In genomic region chr11:116312560-116313340, GRCh38 we compare ENCODE assay signal across 9 cellular contexts.
DNase-seq lines count a peak whose midpoint lies in the region; ATAC-seq and TF ChIP-seq lines count a peak whose summit lies in the region.
"Had no signal": no experiment of that assay in that cellular context is flagged by ENCODE, and none has a peak within 500 bp of the region (broad histone marks: within the 10 kb centered on the region; RNA-seq: fewer than 3 reads in every experiment).

No MANE protein-coding gene starts in this region.

- no peaks in the 10 kb centered on the region for H3K4me1 ChIP-seq in naive thymus-derived CD4-positive, alpha-beta T cell (ENCODE audit: control insufficient read depth in 2 of 2, insufficient read depth in 2 of 2, low read length in 2 of 2)

- POLR2A ChIA-PET in naive thymus-derived CD4-positive, alpha-beta T cell (lab: Charles Lee), result no interaction called here

- no peaks in the 10 kb centered on the region for H3K27me3 ChIP-seq in naive thymus-derived CD4-positive, alpha-beta T cell (ENCODE audit: control insufficient read depth in 2 of 2, insufficient read depth in 2 of 2, low read length in 2 of 2)

- intact Hi-C loops in naive thymus-derived CD4-positive, alpha-beta T cell (cut with micrococcal nuclease), result no loop called here

- no peak overlapping the region for H3K27ac Mint-ChIP-seq in naive thymus-derived CD4-positive, alpha-beta T cell
- no peak overlapping the region for H3K27ac Mint-ChIP-seq in HFFc6

- no peak overlapping the region for H3K4me3 ChIP-seq in naive thymus-derived CD4-positive, alpha-beta T cell (ENCODE audit: low read length)

- H3K4me1 Mint-ChIP-seq in naive thymus-derived CD4-positive, alpha-beta T cell, result peaks cover 0 to 6% (median 0%) of the 10 kb centered on the region in 7 donors
- no peaks in the 10 kb centered on the region for H3K4me1 Mint-ChIP-seq in HFFc6 (ENCODE audit: low read depth)

- H3K4me3 Mint-ChIP-seq in naive thymus-derived CD4-positive, alpha-beta T cell, result no peak overlapping the region
- H3K4me3 Mint-ChIP-seq in HFFc6, result no peak overlapping the region

- CTCF ChIA-PET in naive thymus-derived CD4-positive, alpha-beta T cell (lab: Charles Lee), result no interaction called here

- H3K36me3 ChIP-seq in naive thymus-derived CD4-positive, alpha-beta T cell (ENCODE audit: control insufficient read depth in 2 of 3, insufficient read depth in 3 of 3, low read length in 3 of 3), result no peaks in the 10 kb centered on the region

- H3K27ac ChIP-seq in naive thymus-derived CD4-positive, alpha-beta T cell (ENCODE audit: low read depth, low read length), result no peak overlapping the region
- H3K27ac ChIP-seq: KMS-11 had no signal

- H3K9me3 Mint-ChIP-seq in naive thymus-derived CD4-positive, alpha-beta T cell, result peaks cover 0 to 14% (median 4%) of the 10 kb centered on the region in 11 donors
- peaks cover 61% of the 10 kb centered on the region for H3K9me3 Mint-ChIP-seq in HFFc6

- DNase-seq in DMS 273 (lab: John Stamatoyannopoulos, UW; ENCODE audit: unreplicated experiment), result peak; percentile 93
- peak; percentile 82 for DNase-seq in NCI-H2227 (lab: John Stamatoyannopoulos, UW; ENCODE audit: unreplicated experiment)
- peak; percentile 74 for DNase-seq in dermis blood vessel endothelial cell
- no peak for DNase-seq in naive thymus-derived CD4-positive, alpha-beta T cell
- no peak for DNase-seq in HFFc6
- no peak for DNase-seq in GM20000 (ENCODE audit: low spot score)

- H3K27me3 Mint-ChIP-seq in naive thymus-derived CD4-positive, alpha-beta T cell, result peaks cover 11 to 53% (median 30%) of the 10 kb centered on the region in 5 donors
- H3K27me3 Mint-ChIP-seq in HFFc6 (ENCODE audit: insufficient read depth), result peaks cover 2% of the 10 kb centered on the region

- peak; percentile 46 for ATAC-seq in naive thymus-derived CD4-positive, alpha-beta T cell
- ATAC-seq in HG03175 (IDR thresholded peaks at IDR 0.05; ENCODE audit: unreplicated experiment), result no peak
- ATAC-seq in HG03521 (IDR thresholded peaks at IDR 0.05; ENCODE audit: unreplicated experiment), result no peak

- TF ChIP-seq CTCF in HFFc6 (IDR thresholded peaks at IDR 0.05), result no peak
- TF ChIP-seq CTCF in GM20000 (IDR thresholded peaks at IDR 0.05; ENCODE audit: extremely low read depth, missing control alignments), result no peak

- H3K9me3 ChIP-seq in naive thymus-derived CD4-positive, alpha-beta T cell (ENCODE audit: control insufficient read depth in 2 of 3, low read length in 3 of 3), result no peaks in the 10 kb centered on the region

- H3K36me3 Mint-ChIP-seq in naive thymus-derived CD4-positive, alpha-beta T cell, result no peaks in the 10 kb centered on the region
- H3K36me3 Mint-ChIP-seq in HFFc6 (ENCODE audit: low read depth), result peaks cover 10% of the 10 kb centered on the region

Comparison
In these comparisons a context has a peak if more than half of its experiments do, and no peak if none do; other contexts are left out.
1. DNase-seq: peak in DMS 273 (single experiment), NCI-H2227 (single experiment) and dermis blood vessel endothelial cell (single experiment); none in naive thymus-derived CD4-positive, alpha-beta T cell (0 of 9), HFFc6 (single experiment) and GM20000 (single experiment).